In genomic region chr2:73828389-73828817, GRCh38 we compare ENCODE assay signal across 8 cellular contexts. TPM values are rescaled to one million over a fixed set of nuclear protein-coding genes. Genes with fewer than 3 reads are reported as not detected.
DNase-seq lines count a peak whose midpoint lies in the region; ATAC-seq and TF ChIP-seq lines count a peak whose summit lies in the region.

No MANE protein-coding gene starts in this region.

- DNase-seq in BE2C, result no peak
- DNase-seq in MG63, result no peak
- no peak for DNase-seq in nephron progenitor cell
- no peak for DNase-seq in HuH-7.5 (ENCODE audit: low spot score)
- no peak for DNase-seq in NCI-H748 treated with DMSO at 0.1 percent for 48 hours (lab: John Stamatoyannopoulos, UW)
- DNase-seq in D341Med (ENCODE audit: low spot score), result no peak

- no peaks in the 10 kb centered on the region for H3K4me1 ChIP-seq in BE2C

- H3K27ac Mint-ChIP-seq in dendritic cell treated with granulocyte-macrophage colony-stimulating factor and Interleukin-4, amounts not matched to agents 40 ng/mL and 50 ng/mL, for 4 days, result peak overlapping the region; percentile 97
- peak overlapping the region; percentile 98 for H3K27ac Mint-ChIP-seq in nephron progenitor cell

- intact Hi-C loops in dendritic cell treated with granulocyte-macrophage colony-stimulating factor and Interleukin-4, amounts not matched to agents 40 ng/mL and 50 ng/mL, for 4 days (cut with micrococcal nuclease), result no loop called here

- no peak for TF ChIP-seq CTCF in BE2C (IDR thresholded peaks at IDR 0.05; ENCODE audit: low read depth, low read length)
- no peak for TF ChIP-seq CTCF in nephron progenitor cell (IDR thresholded peaks at IDR 0.05)

- H3K4me3 Mint-ChIP-seq in dendritic cell treated with granulocyte-macrophage colony-stimulating factor and Interleukin-4, amounts not matched to agents 40 ng/mL and 50 ng/mL, for 4 days, result peak overlapping the region; percentile 97
- H3K4me3 Mint-ChIP-seq in nephron progenitor cell, result peak overlapping the region; percentile 89

- H3K9me3 Mint-ChIP-seq in dendritic cell treated with granulocyte-macrophage colony-stimulating factor and Interleukin-4, amounts not matched to agents 40 ng/mL and 50 ng/mL, for 4 days, result peaks cover 9% of the 10 kb centered on the region
- peaks cover 6% of the 10 kb centered on the region for H3K9me3 Mint-ChIP-seq in nephron progenitor cell

- H3K9me3 ChIP-seq in BE2C (no peaks in the 10 kb centered on the region), MG63 (no peaks in the 10 kb centered on the region)

- H3K4me3 ChIP-seq in BE2C (ENCODE audit: low read depth, low read length) (peak overlapping the region; percentile 81), MG63 (peak overlapping the region; percentile 87)

- H3K36me3 ChIP-seq in BE2C (no peaks in the 10 kb centered on the region), MG63 (peaks cover 13% of the 10 kb centered on the region)

- ATAC-seq in GM19324 (IDR thresholded peaks at IDR 0.05; ENCODE audit: low FRiP score, unreplicated experiment), result no peak

- H3K4me1 Mint-ChIP-seq in dendritic cell treated with granulocyte-macrophage colony-stimulating factor and Interleukin-4, amounts not matched to agents 40 ng/mL and 50 ng/mL, for 4 days (ENCODE audit: low read depth), result peaks cover 29% of the 10 kb centered on the region
- H3K4me1 Mint-ChIP-seq in nephron progenitor cell, result peaks cover 35% of the 10 kb centered on the region

- H3K36me3 Mint-ChIP-seq in dendritic cell treated with granulocyte-macrophage colony-stimulating factor and Interleukin-4, amounts not matched to agents 40 ng/mL and 50 ng/mL, for 4 days (ENCODE audit: low read depth), result peaks cover 33% of the 10 kb centered on the region
- H3K36me3 Mint-ChIP-seq in nephron progenitor cell (ENCODE audit: low read depth), result peaks cover 21% of the 10 kb centered on the region

- H3K27me3 Mint-ChIP-seq in dendritic cell treated with granulocyte-macrophage colony-stimulating factor and Interleukin-4, amounts not matched to agents 40 ng/mL and 50 ng/mL, for 4 days, result no peaks in the 10 kb centered on the region
- peaks cover 34% of the 10 kb centered on the region for H3K27me3 Mint-ChIP-seq in nephron progenitor cell (ENCODE audit: low read depth, poor library complexity)

- H3K27me3 ChIP-seq in BE2C (no peaks in the 10 kb centered on the region; the same call in 1 of the 2 replicates), MG63 (no peaks in the 10 kb centered on the region)

RNA-seq across cellular contexts. Expression of gene STAMBP, which starts 0.4 kb away (rescaled TPM):
- 29.7 TPM for polyA plus RNA-seq in BE2C (2012; ENCODE audit: insufficient read depth, insufficient read length, low read depth)
- total RNA-seq in MG63 (2014; rRNA removed; shearing (Covaris generic); ENCODE audit: low replicate concordance), result 36.0 and 43.1 TPM in 2 replicates

RNA-seq across cellular contexts. Expression of gene C2orf78, which starts 44.4 kb away (rescaled TPM):
- not detected for polyA plus RNA-seq in BE2C (2012; ENCODE audit: insufficient read depth, insufficient read length, low read depth)
- not detected in 2 replicates for total RNA-seq in MG63 (2014; rRNA removed; shearing (Covaris generic); ENCODE audit: low replicate concordance)

RNA-seq across cellular contexts. Expression of gene DUSP11, which starts 48.5 kb away (rescaled TPM):
- 5.2 TPM for polyA plus RNA-seq in BE2C (2012; ENCODE audit: insufficient read depth, insufficient read length, low read depth)
- 13.0 and 26.1 TPM in 2 replicates for total RNA-seq in MG63 (2014; rRNA removed; shearing (Covaris generic); ENCODE audit: low replicate concordance)
